In genomic region chr6:110255356-110255755, GRCh38 we compare ENCODE assay signal across 11 cellular contexts.
DNase-seq lines count a peak whose midpoint lies in the region; ATAC-seq and TF ChIP-seq lines count a peak whose summit lies in the region.
"Had no signal": no experiment of that assay in that cellular context is flagged by ENCODE, and none has a peak within 500 bp of the region (broad histone marks: within the 10 kb centered on the region; RNA-seq: fewer than 3 reads in every experiment).

No MANE protein-coding gene starts in this region.

- TF ChIP-seq CTCF in GM06990 (IDR thresholded peaks at IDR 0.05; ENCODE audit: insufficient read depth, low read length, poor library complexity, severe bottlenecking) (no peak), astrocyte of the spinal cord (IDR thresholded peaks at IDR 0.05; ENCODE audit: low read depth, low read length) (no peak), right lobe of liver (IDR thresholded peaks at IDR 0.05) (no peak)

- in situ Hi-C loops in astrocyte of the spinal cord (cut with HindIII; ENCODE audit: low sequenced_read_pairs) = no loop called here

- H3K27me3 ChIP-seq in GM06990 (replicated peaks; ENCODE audit: control insufficient read depth, insufficient read depth, low read length) (no peaks in the 10 kb centered on the region; the same call in 1 of the 2 replicates), right lobe of liver (no peaks in the 10 kb centered on the region)
- H3K27me3 ChIP-seq: esophagus squamous epithelium, pancreas had no signal

- no peaks in the 10 kb centered on the region for H3K4me1 ChIP-seq in right lobe of liver
- H3K4me1 ChIP-seq: esophagus squamous epithelium, pancreas had no signal

- DNase-seq in GM06990 (ENCODE audit: extremely low read depth, insufficient read length) (peak; percentile 4), M059J (ENCODE audit: low read depth) (peak; percentile 26), astrocyte of the spinal cord (ENCODE audit: low read depth, low spot score) (peak; percentile 38), right lobe of liver (peak in 1 of 3 donors; percentile 15), SW480 (ENCODE audit: low spot score) (no peak), DMS79 (lab: John Stamatoyannopoulos, UW) (no peak)
- DNase-seq: esophagus squamous epithelium, NCI-H345 had no signal

- intact Hi-C loops in right lobe of liver (cut with DNase I) = no loop called here

- peak in 3 of 4 donors; percentile 21 to 46 (median 33) for ATAC-seq in right lobe of liver
- ATAC-seq in HG03045 (IDR thresholded peaks at IDR 0.05; ENCODE audit: unreplicated experiment) = no peak
- no peak for ATAC-seq in GM19463 (IDR thresholded peaks at IDR 0.05; ENCODE audit: unreplicated experiment)

- no peaks in the 10 kb centered on the region for H3K9me3 ChIP-seq in right lobe of liver
- H3K9me3 ChIP-seq: pancreas had no signal

- H3K4me3 ChIP-seq in GM06990 (replicated peaks; ENCODE audit: low read depth, low read length) (no peak overlapping the region), astrocyte of the spinal cord (ENCODE audit: low read depth, low read length) (no peak overlapping the region), right lobe of liver (no peak overlapping the region)
- H3K4me3 ChIP-seq: esophagus squamous epithelium, pancreas had no signal

- WGBS in right lobe of liver (ENCODE audit: insufficient coverage, low coverage, low lambda C conversion rate, missing lambda C conversion rate) = 20% methylated on average over 5 of the region's 5 CpGs

- H3K27ac ChIP-seq in right lobe of liver = no peak overlapping the region
- H3K27ac ChIP-seq: esophagus squamous epithelium, pancreas had no signal

- no peak for TF ChIP-seq POLR2A in right lobe of liver (IDR thresholded peaks at IDR 0.05)

- no peaks in the 10 kb centered on the region for H3K36me3 ChIP-seq in GM06990 (ENCODE audit: control insufficient read depth, insufficient read depth, low read length)
- no peaks in the 10 kb centered on the region for H3K36me3 ChIP-seq in right lobe of liver
- H3K36me3 ChIP-seq: esophagus squamous epithelium, pancreas had no signal

Comparison
In these comparisons a context has a peak if more than half of its experiments do, and no peak if none do; other contexts are left out.
1. DNase-seq: peak in GM06990 (single experiment), M059J (single experiment) and astrocyte of the spinal cord (single experiment); none in SW480 (single experiment) and DMS79 (single experiment).
2. ATAC-seq: peak in right lobe of liver (3 of 4); none in HG03045 (single experiment) and GM19463 (single experiment).